Comparison of ENCODE assay signal across 12 cellular contexts in genomic region chr16:78436846-78437245, GRCh38.
"Had no signal": no experiment of that assay in that cellular context is flagged by ENCODE, and none has a peak within 500 bp of the region (broad histone marks: within the 10 kb centered on the region; RNA-seq: fewer than 3 reads in every experiment).

No MANE protein-coding gene starts in this region.

- H3K9me3 ChIP-seq: colonic mucosa, esophagus squamous epithelium, gastrocnemius medialis, heart right ventricle, left lung, lower lobe of right lung, mucosa of descending colon had no signal

- H3K27ac ChIP-seq: colonic mucosa, esophagus squamous epithelium, gastrocnemius medialis, heart right ventricle, left lung, lower lobe of right lung had no signal

- H3K36me3 ChIP-seq: colonic mucosa, gastrocnemius medialis, left lung, lower lobe of right lung had no signal

- DNase-seq: cortex of kidney, esophagus squamous epithelium, foreskin melanocyte, left lung, left ventricle myocardium superior, lower lobe of right lung, naive B cell had no signal

- H3K27me3 ChIP-seq: colonic mucosa, esophagus squamous epithelium, gastrocnemius medialis, heart right ventricle, left lung had no signal

- H3K4me3 ChIP-seq: colonic mucosa, esophagus squamous epithelium, gastrocnemius medialis, heart right ventricle, left lung, lower lobe of right lung, mucosa of descending colon had no signal

- ATAC-seq: gastrocnemius medialis, heart right ventricle, left cardiac atrium, left ventricle myocardium superior, mucosa of descending colon had no signal

- H3K4me1 ChIP-seq: colonic mucosa, esophagus squamous epithelium, gastrocnemius medialis, heart right ventricle, left lung, lower lobe of right lung had no signal
